Comparison of ENCODE assay signal across 9 cellular contexts in the genomic region with DNA sequence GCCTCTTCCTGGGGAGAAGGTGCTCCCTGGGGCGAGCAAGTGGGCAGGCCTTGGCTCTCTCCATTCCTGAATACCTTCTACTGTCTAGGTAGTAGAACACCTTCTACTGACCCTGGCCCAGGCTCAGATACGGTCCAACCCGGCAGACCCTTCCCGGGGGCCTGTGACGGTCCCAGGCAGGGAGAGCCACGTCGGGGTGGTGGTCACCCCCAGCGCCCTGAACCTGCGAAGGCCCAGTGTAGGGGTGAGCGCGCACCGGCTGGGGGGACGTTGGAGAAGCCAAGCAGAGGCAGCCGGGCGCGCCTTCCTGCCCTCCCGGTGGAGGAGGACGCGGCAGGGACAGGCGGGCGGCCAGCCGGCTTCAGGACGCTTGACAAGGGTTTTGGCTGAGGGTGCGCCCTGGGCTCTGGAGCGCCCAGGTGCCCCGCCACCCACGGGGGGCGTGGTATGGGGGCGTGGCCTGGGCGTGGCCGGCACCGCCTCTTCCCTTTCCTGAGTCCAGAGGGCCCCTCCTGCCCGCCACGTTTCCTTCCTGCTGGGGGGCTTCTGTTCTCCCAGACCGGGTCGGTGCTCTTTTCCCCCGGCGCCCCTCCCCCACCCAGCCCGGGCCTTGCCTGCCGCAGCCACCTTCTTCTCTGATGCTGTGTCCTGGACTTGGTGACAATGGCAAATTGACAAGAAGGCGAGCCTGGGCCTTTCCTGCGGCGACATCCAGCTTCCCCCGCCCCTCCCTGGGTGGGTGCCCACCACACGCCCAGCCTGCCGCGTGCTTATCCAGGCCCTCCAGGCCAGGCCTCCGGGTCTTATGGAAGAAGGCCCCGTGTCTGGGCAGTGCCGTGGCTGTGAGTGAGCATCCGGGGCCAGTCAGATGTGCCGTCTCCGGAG. TPM values are rescaled to one million over a fixed set of nuclear protein-coding genes. Genes with fewer than 3 reads are reported as not detected.
DNase-seq lines count a peak whose midpoint lies in the region; ATAC-seq and TF ChIP-seq lines count a peak whose summit lies in the region.
"Had no signal": no experiment of that assay in that cellular context is flagged by ENCODE, and none has a peak within 500 bp of the region (broad histone marks: within the 10 kb centered on the region; RNA-seq: fewer than 3 reads in every experiment).

No MANE protein-coding gene starts in this region.

- TF ChIP-seq POLR2A in ovary (IDR thresholded peaks at IDR 0.05) (no peak), transverse colon (IDR thresholded peaks at IDR 0.05) (peak; percentile 57)

- no peaks in the 10 kb centered on the region for H3K9me3 Mint-ChIP-seq in activated CD4-positive, alpha-beta memory T cell treated with anti-CD3 and anti-CD28 coated beads, Interleukin-2, amount 10 ng/mL, durations not matched to agents 7 days and 5 days
- no peaks in the 10 kb centered on the region for H3K9me3 Mint-ChIP-seq in endothelial cell (ENCODE audit: unreplicated experiment)

- DNase-seq in activated CD4-positive, alpha-beta memory T cell treated with anti-CD3 and anti-CD28 coated beads, Interleukin-2, amount 10 ng/mL, durations not matched to agents 7 days and 5 days = peak; percentile 79
- peak; percentile 51 for DNase-seq in endothelial cell (ENCODE audit: low spot score)
- DNase-seq in ovary = peak in 1 of 5 donors; percentile 58
- peak; percentile 89 for DNase-seq in transverse colon
- DNase-seq in mesenteric fat pad (ENCODE audit: low spot score) = no peak

- H3K27ac ChIP-seq in ovary (no peak overlapping the region), transverse colon (peak overlapping the region; percentile 46 to 78 (median 74))
- H3K27ac ChIP-seq: PC-9 had no signal

- H3K4me1 ChIP-seq in ovary (ENCODE audit: insufficient read depth) (no peaks in the 10 kb centered on the region), transverse colon (peaks cover 5 to 21% (median 16%) of the 10 kb centered on the region in 4 donors)

- no peaks in the 10 kb centered on the region for H3K27me3 ChIP-seq in ovary
- no peaks in the 10 kb centered on the region for H3K27me3 ChIP-seq in transverse colon

- H3K36me3 Mint-ChIP-seq in activated CD4-positive, alpha-beta memory T cell treated with anti-CD3 and anti-CD28 coated beads, Interleukin-2, amount 10 ng/mL, durations not matched to agents 7 days and 5 days (ENCODE audit: low read depth) = no peaks in the 10 kb centered on the region
- no peaks in the 10 kb centered on the region for H3K36me3 Mint-ChIP-seq in endothelial cell (ENCODE audit: low read depth, unreplicated experiment)

- ATAC-seq in GM18868 (IDR thresholded peaks at IDR 0.05; ENCODE audit: unreplicated experiment) (peak; percentile 71), HG03457 (IDR thresholded peaks at IDR 0.05; ENCODE audit: unreplicated experiment) (peak; percentile 61), HG03097 (IDR thresholded peaks at IDR 0.05; ENCODE audit: low FRiP score, unreplicated experiment) (no peak)

- in situ Hi-C loops in transverse colon (cut with MboI; ENCODE audit: low pct_ligation_motif_present in 1 of 4, low pct_unique_long_range_greater_than_20kb in 1 of 4, low sequenced_read_pairs in 3 of 4) = no loop called here

- TF ChIP-seq EP300 in ovary (IDR thresholded peaks at IDR 0.05) (no peak), transverse colon (IDR thresholded peaks at IDR 0.05; ENCODE audit: low read depth) (no peak)

- POLR2A ChIA-PET in activated CD4-positive, alpha-beta memory T cell treated with anti-CD3 and anti-CD28 coated beads, Interleukin-2, amount 10 ng/mL, durations not matched to agents 7 days and 5 days (lab: Charles Lee) = no interaction called here

- H3K4me3 Mint-ChIP-seq in activated CD4-positive, alpha-beta memory T cell treated with anti-CD3 and anti-CD28 coated beads, Interleukin-2, amount 10 ng/mL, durations not matched to agents 7 days and 5 days = peak overlapping the region; percentile 75
- H3K4me3 Mint-ChIP-seq in endothelial cell (ENCODE audit: unreplicated experiment) = no peak overlapping the region

- CTCF ChIA-PET in activated CD4-positive, alpha-beta memory T cell treated with anti-CD3 and anti-CD28 coated beads, Interleukin-2, amount 10 ng/mL, durations not matched to agents 7 days and 5 days (lab: Charles Lee) = interaction anchor here (0.7 to 1.2 kb wide), 2 partner anchors 29 to 1440 kb away, joined by 4 to 5 read pairs; no protein-coding TSS in a partner anchor

- intact Hi-C loops in ovary (cut with DNase I) = no loop called here
- intact Hi-C loops in transverse colon (cut with DNase I; ENCODE audit: low total_unique reads) = no loop called here

- H3K27ac Mint-ChIP-seq in activated CD4-positive, alpha-beta memory T cell treated with anti-CD3 and anti-CD28 coated beads, Interleukin-2, amount 10 ng/mL, durations not matched to agents 7 days and 5 days = peak overlapping the region; percentile 71
- no peak overlapping the region for H3K27ac Mint-ChIP-seq in endothelial cell (ENCODE audit: unreplicated experiment)

- peaks cover 13% of the 10 kb centered on the region for H3K4me1 Mint-ChIP-seq in activated CD4-positive, alpha-beta memory T cell treated with anti-CD3 and anti-CD28 coated beads, Interleukin-2, amount 10 ng/mL, durations not matched to agents 7 days and 5 days
- peaks cover 17% of the 10 kb centered on the region for H3K4me1 Mint-ChIP-seq in endothelial cell (ENCODE audit: unreplicated experiment)

- H3K9me3 ChIP-seq in ovary = no peaks in the 10 kb centered on the region
- H3K9me3 ChIP-seq in transverse colon = no peaks in the 10 kb centered on the region

- H3K4me3 ChIP-seq in ovary = peak overlapping the region; percentile 8
- peak overlapping the region; percentile 4 to 52 (median 33) for H3K4me3 ChIP-seq in transverse colon
- H3K4me3 ChIP-seq: PC-9 had no signal

- 49 to 59% (median 55%) methylated on average over 50 to 53 of the region's 53 CpGs for WGBS in ovary, 3 donors
- WGBS in transverse colon (ENCODE audit: low coverage in 1 of 2), 2 donors = 24% methylated on average over 53 of the region's 53 CpGs; no CpG with 5 or more reads in 1 of the 2 donors

- H3K27me3 Mint-ChIP-seq in activated CD4-positive, alpha-beta memory T cell treated with anti-CD3 and anti-CD28 coated beads, Interleukin-2, amount 10 ng/mL, durations not matched to agents 7 days and 5 days = no peaks in the 10 kb centered on the region
- peaks cover 6% of the 10 kb centered on the region for H3K27me3 Mint-ChIP-seq in endothelial cell (ENCODE audit: unreplicated experiment)

- H3K36me3 ChIP-seq in ovary = no peaks in the 10 kb centered on the region
- no peaks in the 10 kb centered on the region for H3K36me3 ChIP-seq in transverse colon

- TF ChIP-seq CTCF in endothelial cell (IDR thresholded peaks at IDR 0.05; ENCODE audit: unreplicated experiment) = no peak
- no peak for TF ChIP-seq CTCF in ovary (IDR thresholded peaks at IDR 0.05)
- no peak for TF ChIP-seq CTCF in transverse colon (IDR thresholded peaks at IDR 0.05)

RNA-seq across cellular contexts. Expression of a gene that starts 24.5 kb away (rescaled TPM):
- 10 to 100 TPM; 10.7 to 15.9 TPM for total RNA-seq in activated CD4-positive, alpha-beta memory T cell treated with anti-CD3 and anti-CD28 coated beads, Interleukin-2, amount 10 ng/mL, durations not matched to agents 7 days and 5 days
- total RNA-seq in endothelial cell (ENCODE audit: unreplicated experiment) (63.9 TPM), ovary (10 to 100 TPM; 15.0 to 64.8 (median 48.7) TPM), transverse colon (100 to 1,000 TPM in 1 of 4 donors, 10 to 100 TPM in 3; 31.0 to 109 (median 42.0) TPM), mesenteric fat pad (26.2 TPM)
- polyA plus RNA-seq in ovary = 10 to 100 TPM; 17.9 to 27.5 TPM

RNA-seq across cellular contexts. Expression of a gene that starts 56.4 kb away (rescaled TPM):
- under 1 TPM; 0.08 to 0.13 TPM for total RNA-seq in activated CD4-positive, alpha-beta memory T cell treated with anti-CD3 and anti-CD28 coated beads, Interleukin-2, amount 10 ng/mL, durations not matched to agents 7 days and 5 days
- total RNA-seq in endothelial cell (ENCODE audit: unreplicated experiment) (not detected), ovary (1 to 10 TPM in 2 of 7 donors, under 1 TPM in 5; 0.45 to 5.1 (median 0.83) TPM), transverse colon (under 1 TPM in 2 of 4 donors, not detected in 2; 0.55 to 0.79 TPM), mesenteric fat pad (5.4 TPM)
- 1 to 10 TPM in 1 of 2 donors, under 1 TPM in 1; 0.23 to 1.1 TPM for polyA plus RNA-seq in ovary

Comparison
In these comparisons a context has a peak if more than half of its experiments do, and no peak if none do; other contexts are left out.
1. H3K27ac ChIP-seq: peak in transverse colon (4 of 4); none in ovary (0 of 2).